11 cellular contexts compared by ENCODE assay signal in genomic region chr6:15503346-15503680, GRCh38.
"Had no signal": no experiment of that assay in that cellular context is flagged by ENCODE, and none has a peak within 500 bp of the region (broad histone marks: within the 10 kb centered on the region; RNA-seq: fewer than 3 reads in every experiment).

No MANE protein-coding gene starts in this region.

- H3K27me3 ChIP-seq: esophagus muscularis mucosa, SJSA1, suprapubic skin, upper lobe of right lung had no signal

- H3K9me3 Mint-ChIP-seq: activated CD4-positive, alpha-beta memory T cell treated with anti-CD3 and anti-CD28 coated beads, Interleukin-2, amount 10 ng/mL, durations not matched to agents 7 days and 5 days had no signal

- H3K27ac ChIP-seq: SJSA1 had no signal

- ATAC-seq: stimulated activated naive CD8-positive, alpha-beta T cell treated with anti-CD3 and anti-CD28 coated beads, Interleukin-15, Interleukin-2, amounts not matched to agents 100 U/mL and 50 U/mL, for 24 hours had no signal

- H3K4me3 ChIP-seq: esophagus muscularis mucosa, SJSA1, upper lobe of right lung had no signal

- H3K4me3 Mint-ChIP-seq: activated CD4-positive, alpha-beta memory T cell treated with anti-CD3 and anti-CD28 coated beads, Interleukin-2, amount 10 ng/mL, durations not matched to agents 7 days and 5 days; activated naive CD8-positive, alpha-beta T cell had no signal

- H3K27ac Mint-ChIP-seq: activated CD4-positive, alpha-beta memory T cell treated with anti-CD3 and anti-CD28 coated beads, Interleukin-2, amount 10 ng/mL, durations not matched to agents 7 days and 5 days; activated naive CD8-positive, alpha-beta T cell had no signal

- H3K36me3 ChIP-seq: SJSA1 had no signal

- DNase-seq: activated CD4-positive, alpha-beta memory T cell treated with anti-CD3 and anti-CD28 coated beads, Interleukin-2, amount 10 ng/mL, durations not matched to agents 7 days and 5 days; activated CD4-positive, alpha-beta T cell treated with anti-CD3 and anti-CD28 coated beads for 1 hour; activated effector memory CD4-positive, alpha-beta T cell treated with Interleukin-2 at 50 U/mL for 16 hours; stimulated activated CD4-positive, alpha-beta T cell treated with anti-CD3 and anti-CD28 coated beads, Interleukin-2, amount 100 ng/mL, for 48 hours; stimulated activated naive CD8-positive, alpha-beta T cell treated with anti-CD3 and anti-CD28 coated beads, Interleukin-15, Interleukin-2, amounts not matched to agents 100 U/mL and 50 U/mL, for 24 hours; T-helper 9 cell had no signal

- H3K9me3 ChIP-seq: esophagus muscularis mucosa, SJSA1, suprapubic skin, upper lobe of right lung had no signal

- H3K27me3 Mint-ChIP-seq: activated CD4-positive, alpha-beta memory T cell treated with anti-CD3 and anti-CD28 coated beads, Interleukin-2, amount 10 ng/mL, durations not matched to agents 7 days and 5 days; activated naive CD8-positive, alpha-beta T cell had no signal
